13 cellular contexts compared by ENCODE assay signal in genomic region chr20:23979380-23979779, GRCh38. TPM values are rescaled to one million over a fixed set of nuclear protein-coding genes. Genes with fewer than 3 reads are reported as not detected.
"Had no signal": no experiment of that assay in that cellular context is flagged by ENCODE, and none has a peak within 500 bp of the region (broad histone marks: within the 10 kb centered on the region; RNA-seq: fewer than 3 reads in every experiment).

No MANE protein-coding gene starts in this region.

RNA-seq across cellular contexts. Expression of gene GGTLC1, which starts 9.2 kb away (rescaled TPM):
- total RNA-seq: activated CD4-positive, alpha-beta memory T cell treated with anti-CD3 and anti-CD28 coated beads for 36 hours; activated CD4-positive, alpha-beta T cell treated with anti-CD3 and anti-CD28 coated beads for 36 hours; activated CD4-positive, alpha-beta T cell treated with anti-CD3 and anti-CD28 coated beads, Interleukin-2, amount 10 ng/mL, durations not matched to agents 24 days and 14 days; activated T-cell treated with anti-CD3 and anti-CD28 coated beads, Interleukin-2, amount 50 U/mL, for 72 hours; astrocyte; bronchial epithelial cell; cardiac septum; cerebellum; dorsolateral prefrontal cortex; esophagus muscularis mucosa; foreskin keratinocyte; gastrocnemius medialis; T-helper 17 cell had no signal
- polyA plus RNA-seq: foreskin keratinocyte had no signal
